In the genomic region with DNA sequence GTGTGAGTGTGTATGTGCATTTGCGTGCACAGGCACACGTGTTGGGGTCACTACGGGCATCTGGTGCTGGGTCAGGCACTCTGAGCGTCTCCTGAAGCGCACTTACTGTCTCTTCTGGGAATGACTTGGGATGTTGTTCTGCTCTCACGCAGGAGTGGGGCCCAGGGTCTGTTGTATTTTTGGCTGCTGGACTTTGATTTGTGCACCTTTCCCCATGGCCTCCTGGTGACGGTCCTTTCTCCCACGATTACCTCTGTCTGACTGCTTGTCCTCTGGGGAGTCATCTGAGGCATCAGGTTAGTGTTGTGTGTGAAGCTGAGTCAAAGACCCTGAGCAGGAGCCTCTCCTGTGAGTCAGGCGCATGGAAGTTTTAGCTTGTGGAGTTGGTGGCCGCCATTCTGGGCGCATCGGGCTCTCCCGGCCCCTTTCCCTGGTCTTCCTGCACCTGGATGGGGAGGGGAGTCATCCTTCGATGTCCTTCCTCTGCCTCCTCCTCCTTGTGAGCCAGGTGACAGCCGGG, we compare ENCODE assay signal across 1 cellular context.
TF ChIP-seq lines count a peak whose summit lies in the region.

No MANE protein-coding gene starts in this region.

TF ChIP-seq in WTC11, 78 proteins besides CTCF, POLR2A, EP300 and RAD21 (continued from another document):
- TF ChIP-seq, protein P1, sequence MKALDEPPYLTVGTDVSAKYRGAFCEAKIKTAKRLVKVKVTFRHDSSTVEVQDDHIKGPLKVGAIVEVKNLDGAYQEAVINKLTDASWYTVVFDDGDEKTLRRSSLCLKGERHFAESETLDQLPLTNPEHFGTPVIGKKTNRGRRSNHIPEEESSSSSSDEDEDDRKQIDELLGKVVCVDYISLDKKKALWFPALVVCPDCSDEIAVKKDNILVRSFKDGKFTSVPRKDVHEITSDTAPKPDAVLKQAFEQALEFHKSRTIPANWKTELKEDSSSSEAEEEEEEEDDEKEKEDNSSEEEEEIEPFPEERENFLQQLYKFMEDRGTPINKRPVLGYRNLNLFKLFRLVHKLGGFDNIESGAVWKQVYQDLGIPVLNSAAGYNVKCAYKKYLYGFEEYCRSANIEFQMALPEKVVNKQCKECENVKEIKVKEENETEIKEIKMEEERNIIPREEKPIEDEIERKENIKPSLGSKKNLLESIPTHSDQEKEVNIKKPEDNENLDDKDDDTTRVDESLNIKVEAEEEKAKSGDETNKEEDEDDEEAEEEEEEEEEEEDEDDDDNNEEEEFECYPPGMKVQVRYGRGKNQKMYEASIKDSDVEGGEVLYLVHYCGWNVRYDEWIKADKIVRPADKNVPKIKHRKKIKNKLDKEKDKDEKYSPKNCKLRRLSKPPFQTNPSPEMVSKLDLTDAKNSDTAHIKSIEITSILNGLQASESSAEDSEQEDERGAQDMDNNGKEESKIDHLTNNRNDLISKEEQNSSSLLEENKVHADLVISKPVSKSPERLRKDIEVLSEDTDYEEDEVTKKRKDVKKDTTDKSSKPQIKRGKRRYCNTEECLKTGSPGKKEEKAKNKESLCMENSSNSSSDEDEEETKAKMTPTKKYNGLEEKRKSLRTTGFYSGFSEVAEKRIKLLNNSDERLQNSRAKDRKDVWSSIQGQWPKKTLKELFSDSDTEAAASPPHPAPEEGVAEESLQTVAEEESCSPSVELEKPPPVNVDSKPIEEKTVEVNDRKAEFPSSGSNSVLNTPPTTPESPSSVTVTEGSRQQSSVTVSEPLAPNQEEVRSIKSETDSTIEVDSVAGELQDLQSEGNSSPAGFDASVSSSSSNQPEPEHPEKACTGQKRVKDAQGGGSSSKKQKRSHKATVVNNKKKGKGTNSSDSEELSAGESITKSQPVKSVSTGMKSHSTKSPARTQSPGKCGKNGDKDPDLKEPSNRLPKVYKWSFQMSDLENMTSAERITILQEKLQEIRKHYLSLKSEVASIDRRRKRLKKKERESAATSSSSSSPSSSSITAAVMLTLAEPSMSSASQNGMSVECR (CRISPR knock-in tag; IDR thresholded peaks at IDR 0.05; ENCODE audit: borderline replicate concordance): no peak
TF ChIP-seq in WTC11: peak in this region for 0.
